ENCODE assay signal across 11 cellular contexts in genomic region chr9:7121055-7121454, GRCh38.
DNase-seq lines count a peak whose midpoint lies in the region; ATAC-seq and TF ChIP-seq lines count a peak whose summit lies in the region.
"Had no signal": no experiment of that assay in that cellular context is flagged by ENCODE, and none has a peak within 500 bp of the region (broad histone marks: within the 10 kb centered on the region; RNA-seq: fewer than 3 reads in every experiment).

No MANE protein-coding gene starts in this region.

- TF ChIP-seq CTCF in GM12865 (IDR thresholded peaks at IDR 0.05; ENCODE audit: insufficient read depth, low read depth, low read length, missing control alignments) (no peak), GM20000 (IDR thresholded peaks at IDR 0.05; ENCODE audit: extremely low read depth, missing control alignments) (no peak), fibroblast of villous mesenchyme (IDR thresholded peaks at IDR 0.05; ENCODE audit: insufficient read depth, low read depth, low read length) (no peak)

- H3K4me3 ChIP-seq in GM12865 (ENCODE audit: low read depth, low read length), result no peak overlapping the region
- no peak overlapping the region for H3K4me3 ChIP-seq in fibroblast of villous mesenchyme (ENCODE audit: low read depth, low read length)

- ATAC-seq in HG03442 (IDR thresholded peaks at IDR 0.05; ENCODE audit: unreplicated experiment), result peak; percentile 41

- DNase-seq in GM12865 (ENCODE audit: low read depth), result peak; percentile 36
- peak; percentile 29 for DNase-seq in GM20000 (ENCODE audit: low spot score)
- DNase-seq in fibroblast of villous mesenchyme (ENCODE audit: low read depth), result peak; percentile 61
- no peak for DNase-seq in DMS114 treated with DMSO at 0.1 percent for 48 hours (lab: John Stamatoyannopoulos, UW; ENCODE audit: unreplicated experiment)
- DNase-seq in cortex of kidney (lab: John Stamatoyannopoulos, UW), result no peak
- no peak for DNase-seq in DMS153 treated with DMSO at 0.1 percent for 48 hours (lab: John Stamatoyannopoulos, UW; ENCODE audit: unreplicated experiment)
- no peak for DNase-seq in activated T-cell treated with anti-CD3 and anti-CD28 coated beads, Interleukin-2, amount 50 U/mL, for 1 hour
- DNase-seq: DND-41, NCI-H510A treated with DMSO at 0.1 percent for 48 hours, WERI-Rb-1 had no signal

Comparison
In these comparisons a context has a peak if more than half of its experiments do, and no peak if none do; other contexts are left out.
1. DNase-seq: peak in GM12865 (single experiment), GM20000 (single experiment) and fibroblast of villous mesenchyme (single experiment); none in DMS114 treated with DMSO at 0.1 percent for 48 hours (single experiment), cortex of kidney (single experiment), DMS153 treated with DMSO at 0.1 percent for 48 hours (single experiment) and activated T-cell treated with anti-CD3 and anti-CD28 coated beads, Interleukin-2, amount 50 U/mL, for 1 hour (single experiment).